In the genomic region with DNA sequence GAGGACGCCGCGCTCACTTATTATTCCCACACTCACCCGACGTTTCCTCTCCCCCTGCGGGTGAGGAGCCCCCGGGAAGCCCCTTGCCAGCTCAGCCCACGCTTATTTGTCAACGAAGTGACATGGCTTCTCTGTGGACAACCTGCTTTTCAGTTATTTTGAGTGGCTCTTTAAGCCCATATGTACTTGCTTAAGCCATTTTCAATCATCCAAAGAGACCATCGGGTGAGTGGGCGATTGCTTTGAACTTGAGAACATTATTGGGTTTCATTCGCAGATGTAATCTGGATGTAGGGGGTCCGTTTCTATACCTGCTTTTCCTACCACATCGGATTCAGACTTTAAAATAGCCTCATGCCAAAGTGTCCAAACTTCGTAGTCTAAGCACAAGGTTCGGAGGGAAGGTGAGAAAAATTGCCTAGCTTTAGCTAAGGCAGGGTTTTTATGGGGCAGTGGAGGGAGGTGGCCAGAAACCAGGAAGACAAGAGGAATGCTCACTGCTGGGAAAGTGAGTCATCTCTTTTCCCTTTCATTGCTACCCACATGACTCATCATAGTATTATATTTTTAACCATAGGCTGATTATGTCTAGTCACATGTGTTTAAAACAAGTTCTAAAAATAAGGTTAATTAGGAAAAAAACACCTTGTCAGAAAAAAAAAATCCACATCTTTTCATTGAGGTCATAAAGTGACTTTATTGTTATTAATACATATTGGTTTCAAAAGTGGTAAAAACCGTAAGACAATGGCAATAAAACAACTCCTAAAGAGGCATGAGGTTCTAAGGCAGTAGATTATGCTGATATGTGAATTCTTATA, we compare ENCODE assay signal across 1 cellular context.
TF ChIP-seq lines count a peak whose summit lies in the region.

No MANE protein-coding gene starts in this region.

TF ChIP-seq in GM12878, 131 proteins besides CTCF, POLR2A, EP300 and RAD21 (continued from another document):
- TF ChIP-seq NR2C2 (IDR thresholded peaks at IDR 0.05; ENCODE audit: borderline replicate concordance, control insufficient read depth, insufficient read length, low read depth) (no peak), MTA2 (IDR thresholded peaks at IDR 0.05; ENCODE audit: low read depth) (peak; percentile 85), STAT1 (conservative IDR thresholded peaks at IDR 0.05) (no peak), ZNF384 (IDR thresholded peaks at IDR 0.05; ENCODE audit: borderline replicate concordance, low read depth, low read length) (peak; percentile 32; the same call in 1 of the 2 replicates), MEF2B (IDR thresholded peaks at IDR 0.05; ENCODE audit: partially characterized antibody, poor library complexity, severe bottlenecking) (peak; percentile 52), RAD51 (IDR thresholded peaks at IDR 0.05) (peak; percentile 51; the same call in 1 of the 2 replicates)
- TF ChIP-seq, protein P1, sequence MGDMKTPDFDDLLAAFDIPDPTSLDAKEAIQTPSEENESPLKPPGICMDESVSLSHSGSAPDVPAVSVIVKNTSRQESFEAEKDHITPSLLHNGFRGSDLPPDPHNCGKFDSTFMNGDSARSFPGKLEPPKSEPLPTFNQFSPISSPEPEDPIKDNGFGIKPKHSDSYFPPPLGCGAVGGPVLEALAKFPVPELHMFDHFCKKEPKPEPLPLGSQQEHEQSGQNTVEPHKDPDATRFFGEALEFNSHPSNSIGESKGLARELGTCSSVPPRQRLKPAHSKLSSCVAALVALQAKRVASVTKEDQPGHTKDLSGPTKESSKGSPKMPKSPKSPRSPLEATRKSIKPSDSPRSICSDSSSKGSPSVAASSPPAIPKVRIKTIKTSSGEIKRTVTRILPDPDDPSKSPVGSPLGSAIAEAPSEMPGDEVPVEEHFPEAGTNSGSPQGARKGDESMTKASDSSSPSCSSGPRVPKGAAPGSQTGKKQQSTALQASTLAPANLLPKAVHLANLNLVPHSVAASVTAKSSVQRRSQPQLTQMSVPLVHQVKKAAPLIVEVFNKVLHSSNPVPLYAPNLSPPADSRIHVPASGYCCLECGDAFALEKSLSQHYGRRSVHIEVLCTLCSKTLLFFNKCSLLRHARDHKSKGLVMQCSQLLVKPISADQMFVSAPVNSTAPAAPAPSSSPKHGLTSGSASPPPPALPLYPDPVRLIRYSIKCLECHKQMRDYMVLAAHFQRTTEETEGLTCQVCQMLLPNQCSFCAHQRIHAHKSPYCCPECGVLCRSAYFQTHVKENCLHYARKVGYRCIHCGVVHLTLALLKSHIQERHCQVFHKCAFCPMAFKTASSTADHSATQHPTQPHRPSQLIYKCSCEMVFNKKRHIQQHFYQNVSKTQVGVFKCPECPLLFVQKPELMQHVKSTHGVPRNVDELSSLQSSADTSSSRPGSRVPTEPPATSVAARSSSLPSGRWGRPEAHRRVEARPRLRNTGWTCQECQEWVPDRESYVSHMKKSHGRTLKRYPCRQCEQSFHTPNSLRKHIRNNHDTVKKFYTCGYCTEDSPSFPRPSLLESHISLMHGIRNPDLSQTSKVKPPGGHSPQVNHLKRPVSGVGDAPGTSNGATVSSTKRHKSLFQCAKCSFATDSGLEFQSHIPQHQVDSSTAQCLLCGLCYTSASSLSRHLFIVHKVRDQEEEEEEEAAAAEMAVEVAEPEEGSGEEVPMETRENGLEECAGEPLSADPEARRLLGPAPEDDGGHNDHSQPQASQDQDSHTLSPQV (IDR thresholded peaks at IDR 0.05): peak; percentile 76
- TF ChIP-seq, protein P2, sequence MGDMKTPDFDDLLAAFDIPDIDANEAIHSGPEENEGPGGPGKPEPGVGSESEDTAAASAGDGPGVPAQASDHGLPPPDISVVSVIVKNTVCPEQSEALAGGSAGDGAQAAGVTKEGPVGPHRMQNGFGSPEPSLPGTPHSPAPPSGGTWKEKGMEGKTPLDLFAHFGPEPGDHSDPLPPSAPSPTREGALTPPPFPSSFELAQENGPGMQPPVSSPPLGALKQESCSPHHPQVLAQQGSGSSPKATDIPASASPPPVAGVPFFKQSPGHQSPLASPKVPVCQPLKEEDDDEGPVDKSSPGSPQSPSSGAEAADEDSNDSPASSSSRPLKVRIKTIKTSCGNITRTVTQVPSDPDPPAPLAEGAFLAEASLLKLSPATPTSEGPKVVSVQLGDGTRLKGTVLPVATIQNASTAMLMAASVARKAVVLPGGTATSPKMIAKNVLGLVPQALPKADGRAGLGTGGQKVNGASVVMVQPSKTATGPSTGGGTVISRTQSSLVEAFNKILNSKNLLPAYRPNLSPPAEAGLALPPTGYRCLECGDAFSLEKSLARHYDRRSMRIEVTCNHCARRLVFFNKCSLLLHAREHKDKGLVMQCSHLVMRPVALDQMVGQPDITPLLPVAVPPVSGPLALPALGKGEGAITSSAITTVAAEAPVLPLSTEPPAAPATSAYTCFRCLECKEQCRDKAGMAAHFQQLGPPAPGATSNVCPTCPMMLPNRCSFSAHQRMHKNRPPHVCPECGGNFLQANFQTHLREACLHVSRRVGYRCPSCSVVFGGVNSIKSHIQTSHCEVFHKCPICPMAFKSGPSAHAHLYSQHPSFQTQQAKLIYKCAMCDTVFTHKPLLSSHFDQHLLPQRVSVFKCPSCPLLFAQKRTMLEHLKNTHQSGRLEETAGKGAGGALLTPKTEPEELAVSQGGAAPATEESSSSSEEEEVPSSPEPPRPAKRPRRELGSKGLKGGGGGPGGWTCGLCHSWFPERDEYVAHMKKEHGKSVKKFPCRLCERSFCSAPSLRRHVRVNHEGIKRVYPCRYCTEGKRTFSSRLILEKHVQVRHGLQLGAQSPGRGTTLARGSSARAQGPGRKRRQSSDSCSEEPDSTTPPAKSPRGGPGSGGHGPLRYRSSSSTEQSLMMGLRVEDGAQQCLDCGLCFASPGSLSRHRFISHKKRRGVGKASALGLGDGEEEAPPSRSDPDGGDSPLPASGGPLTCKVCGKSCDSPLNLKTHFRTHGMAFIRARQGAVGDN (IDR thresholded peaks at IDR 0.05): peak; percentile 47; the same call in 1 of the 2 replicates
- TF ChIP-seq, protein P3, sequence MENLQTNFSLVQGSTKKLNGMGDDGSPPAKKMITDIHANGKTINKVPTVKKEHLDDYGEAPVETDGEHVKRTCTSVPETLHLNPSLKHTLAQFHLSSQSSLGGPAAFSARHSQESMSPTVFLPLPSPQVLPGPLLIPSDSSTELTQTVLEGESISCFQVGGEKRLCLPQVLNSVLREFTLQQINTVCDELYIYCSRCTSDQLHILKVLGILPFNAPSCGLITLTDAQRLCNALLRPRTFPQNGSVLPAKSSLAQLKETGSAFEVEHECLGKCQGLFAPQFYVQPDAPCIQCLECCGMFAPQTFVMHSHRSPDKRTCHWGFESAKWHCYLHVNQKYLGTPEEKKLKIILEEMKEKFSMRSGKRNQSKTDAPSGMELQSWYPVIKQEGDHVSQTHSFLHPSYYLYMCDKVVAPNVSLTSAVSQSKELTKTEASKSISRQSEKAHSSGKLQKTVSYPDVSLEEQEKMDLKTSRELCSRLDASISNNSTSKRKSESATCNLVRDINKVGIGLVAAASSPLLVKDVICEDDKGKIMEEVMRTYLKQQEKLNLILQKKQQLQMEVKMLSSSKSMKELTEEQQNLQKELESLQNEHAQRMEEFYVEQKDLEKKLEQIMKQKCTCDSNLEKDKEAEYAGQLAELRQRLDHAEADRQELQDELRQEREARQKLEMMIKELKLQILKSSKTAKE (IDR thresholded peaks at IDR 0.05; ENCODE audit: low read depth, poor library complexity, severe bottlenecking): peak; percentile 46
TF ChIP-seq in GM12878: peak in this region for 17.
